In the genomic region with DNA sequence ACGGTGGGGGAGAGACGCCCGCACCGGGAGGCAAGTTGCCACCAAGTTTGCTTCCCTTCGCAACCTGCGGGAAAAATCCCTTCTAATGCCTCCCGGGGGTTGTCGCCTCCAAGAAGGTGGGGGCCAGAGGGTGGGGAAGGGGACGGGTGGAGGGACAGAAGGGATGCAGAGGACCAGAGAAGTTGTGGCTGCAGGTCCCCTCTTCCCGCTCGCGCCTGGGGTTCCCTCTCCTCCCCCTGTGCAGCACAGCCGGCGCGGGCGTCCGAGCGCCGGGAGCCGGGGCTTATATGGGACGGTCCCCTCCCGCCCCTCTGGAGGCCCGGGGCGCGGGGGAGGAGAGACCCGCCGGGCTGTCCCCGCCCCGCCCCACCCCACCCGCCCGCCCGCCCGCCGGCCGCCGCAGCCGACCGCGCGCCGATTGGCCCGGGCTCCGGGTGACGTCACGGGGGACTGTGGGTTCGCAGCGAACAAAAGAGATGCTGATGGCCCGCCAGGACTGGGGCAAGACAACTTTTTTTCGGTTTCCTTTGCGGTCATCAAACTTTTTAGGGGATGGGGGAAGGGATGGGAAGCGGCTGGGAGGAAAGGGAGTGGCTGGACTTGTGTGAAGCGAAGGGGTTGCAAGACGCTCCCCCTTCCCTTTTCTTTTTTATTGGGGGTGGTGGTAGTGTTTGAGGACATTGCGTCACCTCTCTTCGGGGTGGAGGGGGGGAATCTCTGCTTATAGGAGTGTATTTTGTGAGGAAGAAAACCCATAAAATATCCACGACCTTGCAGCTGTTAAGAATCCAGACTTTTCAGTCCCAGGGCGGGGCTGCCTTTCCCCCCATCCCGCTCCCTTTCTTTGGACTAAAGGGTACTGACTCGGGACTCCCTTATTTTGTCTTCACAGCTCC, we compare ENCODE assay signal across 8 cellular contexts. TPM values are rescaled to one million over a fixed set of nuclear protein-coding genes. Genes with fewer than 3 reads are reported as not detected.
A peak's percentile ranks its signal among the peaks of the same experiment; 100 is the strongest.
DNase-seq lines count a peak whose midpoint lies in the region; ATAC-seq and TF ChIP-seq lines count a peak whose summit lies in the region.

Gene FN1 (minus strand): TSS at position 260 of the 896 bp plus-strand sequence. CDS start 266 bp downstream, outside the sequence.

- peak within 1 kb of the TSS; percentile 97 for H3K23ac ChIP-seq in mesendoderm (ENCODE audit: low read length)

- H2BK120ac ChIP-seq in mesendoderm (ENCODE audit: low read depth, low read length) = peak within 1 kb of the TSS; percentile 73

- H3K9me3 Mint-ChIP-seq in endothelial cell (ENCODE audit: unreplicated experiment) = no peaks in the 10 kb centered on the region

- peak within 1 kb of the TSS; percentile 64 for H4K5ac ChIP-seq in mesendoderm (ENCODE audit: low read length)

- peak within 1 kb of the TSS; percentile 98 for H3K27ac Mint-ChIP-seq in endothelial cell (ENCODE audit: unreplicated experiment)

- ATAC-seq in HG02885 (IDR thresholded peaks at IDR 0.05; ENCODE audit: poor library complexity, unreplicated experiment) = peak; percentile 88

- no peak for TF ChIP-seq CTCF in endothelial cell (IDR thresholded peaks at IDR 0.05; ENCODE audit: unreplicated experiment)

- H3K27ac ChIP-seq in mesendoderm (ENCODE audit: low read depth, low read length) = peak within 1 kb of the TSS; percentile 97

- peak within 1 kb of the TSS; percentile 95 for H3K18ac ChIP-seq in mesendoderm (ENCODE audit: low read length)

- H3K27me3 Mint-ChIP-seq in endothelial cell (ENCODE audit: unreplicated experiment) = peaks cover 9% of the 10 kb centered on the region

- no peak within 1 kb of the TSS for H4K8ac ChIP-seq in mesendoderm (ENCODE audit: low read depth, low read length)

- DNase-seq in DMS53 (lab: John Stamatoyannopoulos, UW) (peak; percentile 64), DMS53 treated with DMSO at 0.1 percent for 48 hours (lab: John Stamatoyannopoulos, UW; ENCODE audit: unreplicated experiment) (no peak), NCI-H446 treated with DMSO at 0.1 percent for 48 hours (lab: John Stamatoyannopoulos, UW) (peak; percentile 19), endothelial cell (ENCODE audit: low spot score) (peak; percentile 90), mesendoderm (peak; percentile 97)
- DNase-seq in activated CD8-positive, alpha-beta memory T cell treated with anti-CD3 and anti-CD28 coated beads, Interleukin-2, amount 50 U/mL, for 48 hours = peak; percentile 81
- peak; percentile 24 for DNase-seq in stimulated activated CD8-positive, alpha-beta memory T cell treated with anti-CD3 and anti-CD28 coated beads, Interleukin-15, amount 100 ng/mL, for 24 hours (ENCODE audit: low read depth)

- peaks cover 24% of the 10 kb centered on the region for H3K36me3 Mint-ChIP-seq in endothelial cell (ENCODE audit: low read depth, unreplicated experiment)

- WGBS in mesendoderm (ENCODE audit: extremely low coverage, insufficient coverage, low lambda C conversion rate) = no CpG with 5 or more reads among the region's 59 CpGs

- peak within 1 kb of the TSS; percentile 80 for H3K56ac ChIP-seq in mesendoderm (ENCODE audit: low read length)

- no peaks in the 10 kb centered on the region for H3K27me3 ChIP-seq in mesendoderm (ENCODE audit: insufficient read depth, low read length, poor library complexity)

- peaks cover 5% of the 10 kb centered on the region for H3K79me2 ChIP-seq in mesendoderm (ENCODE audit: control insufficient read depth, insufficient read depth, low read length)

- H3K4me1 ChIP-seq in mesendoderm (ENCODE audit: control insufficient read depth, low read depth, low read length) = peaks cover 2% of the 10 kb centered on the region

- peak within 1 kb of the TSS; percentile 67 for H3K4me3 ChIP-seq in mesendoderm (ENCODE audit: low read length)

- peaks cover 3% of the 10 kb centered on the region for H3K36me3 ChIP-seq in mesendoderm (ENCODE audit: control insufficient read depth, insufficient read depth, low read length)

- H3K4ac ChIP-seq in mesendoderm (ENCODE audit: low read depth, low read length) = peak within 1 kb of the TSS; percentile 91

- peaks cover 48% of the 10 kb centered on the region for H3K4me1 Mint-ChIP-seq in endothelial cell (ENCODE audit: unreplicated experiment)

- H3K4me3 Mint-ChIP-seq in endothelial cell (ENCODE audit: unreplicated experiment) = peak within 1 kb of the TSS; percentile 98

- H3K4me2 ChIP-seq in mesendoderm (ENCODE audit: low read length) = peak within 1 kb of the TSS; percentile 94

- H2BK5ac ChIP-seq in mesendoderm (ENCODE audit: low read length) = peak within 1 kb of the TSS; percentile 80

- H2AK5ac ChIP-seq in mesendoderm (ENCODE audit: low read length) = no peak within 1 kb of the TSS

- H3K79me1 ChIP-seq in mesendoderm (ENCODE audit: low read length) = peaks cover 2% of the 10 kb centered on the region

- peak within 1 kb of the TSS; percentile 90 for H3K9ac ChIP-seq in mesendoderm (ENCODE audit: low read length)

- H2BK15ac ChIP-seq in mesendoderm (replicated peaks; ENCODE audit: low read depth) = no peak within 1 kb of the TSS

RNA-seq across cellular contexts. Expression of gene FN1, which starts in this region (rescaled TPM):
- 1,159 TPM for total RNA-seq in endothelial cell (ENCODE audit: unreplicated experiment)
- 82.2 TPM for polyA plus RNA-seq in mesendoderm (2013, experiment 1 of 2)
- polyA plus RNA-seq in mesendoderm (2013, experiment 2 of 2) = 79.8 TPM
